10 cellular contexts compared by ENCODE assay signal in the genomic region with DNA sequence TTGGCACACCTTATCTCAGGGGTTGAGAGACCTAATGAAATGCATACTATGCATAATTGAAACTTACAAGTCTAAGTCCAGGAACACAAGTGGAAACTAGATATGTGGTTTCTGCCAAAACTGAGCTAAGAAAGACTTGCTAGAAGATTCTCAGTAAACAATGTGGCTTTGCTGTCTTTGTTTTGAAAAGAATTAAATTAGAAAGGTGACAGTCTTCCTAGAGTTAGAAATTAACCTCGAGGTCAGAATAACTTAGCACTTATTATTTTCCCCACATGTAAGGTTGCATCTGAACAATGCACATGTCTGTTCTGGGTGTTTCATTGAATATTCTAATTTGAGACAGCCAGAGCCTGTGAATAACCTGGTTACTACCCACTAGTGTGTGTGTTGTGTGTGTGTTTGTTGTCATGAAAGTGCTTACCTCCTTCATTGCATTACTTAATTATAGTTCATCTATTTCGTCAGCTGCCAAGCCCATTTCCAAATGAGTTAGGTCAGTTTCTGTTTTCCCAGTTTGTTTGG. TPM values are rescaled to one million over a fixed set of nuclear protein-coding genes. Genes with fewer than 3 reads are reported as not detected.
DNase-seq lines count a peak whose midpoint lies in the region; ATAC-seq and TF ChIP-seq lines count a peak whose summit lies in the region.
"Had no signal": no experiment of that assay in that cellular context is flagged by ENCODE, and none has a peak within 500 bp of the region (broad histone marks: within the 10 kb centered on the region; RNA-seq: fewer than 3 reads in every experiment).

No MANE protein-coding gene starts in this region.

- H3K4me3 Mint-ChIP-seq in neural progenitor cell, result no peak overlapping the region

- H3K27ac Mint-ChIP-seq in neural progenitor cell, result no peak overlapping the region

- peaks cover 10% of the 10 kb centered on the region for H3K4me1 ChIP-seq in neural progenitor cell
- peaks cover 0 to 4% of the 10 kb centered on the region in 2 donors for H3K4me1 ChIP-seq in ascending aorta

- no peak overlapping the region for H3K9ac ChIP-seq in neural progenitor cell

- H3K27ac ChIP-seq in neural progenitor cell (no peak overlapping the region), ascending aorta (no peak overlapping the region)

- no peak overlapping the region for H2AFZ ChIP-seq in neural progenitor cell (replicated peaks)

- H3K36me3 Mint-ChIP-seq in neural progenitor cell, result no peaks in the 10 kb centered on the region

- peak; percentile 25 for DNase-seq in fibroblast of villous mesenchyme (ENCODE audit: low read depth)
- DNase-seq in neural progenitor cell (ENCODE audit: low spot score), result no peak
- DNase-seq in NCI-H1105 (lab: John Stamatoyannopoulos, UW), result no peak
- DNase-seq in ascending aorta (ENCODE audit: low spot score in 2 of 2), result no peak

- no peaks in the 10 kb centered on the region for H3K79me2 ChIP-seq in neural progenitor cell (ENCODE audit: low read depth)

- H3K36me3 ChIP-seq in neural progenitor cell (no peaks in the 10 kb centered on the region), ascending aorta (no peaks in the 10 kb centered on the region)

- no peaks in the 10 kb centered on the region for H4K20me1 ChIP-seq in neural progenitor cell (ENCODE audit: low read depth)

- no peaks in the 10 kb centered on the region for H3K9me3 ChIP-seq in neural progenitor cell (ENCODE audit: low read depth)
- H3K9me3 ChIP-seq in ascending aorta, result no peaks in the 10 kb centered on the region

- no peak for TF ChIP-seq CTCF in fibroblast of villous mesenchyme (IDR thresholded peaks at IDR 0.05; ENCODE audit: insufficient read depth, low read depth, low read length)
- TF ChIP-seq CTCF in neural progenitor cell (IDR thresholded peaks at IDR 0.05), result no peak
- TF ChIP-seq CTCF in ascending aorta (IDR thresholded peaks at IDR 0.05), result no peak

- no peak overlapping the region for H3K4me2 ChIP-seq in neural progenitor cell

- peaks cover 19% of the 10 kb centered on the region for H3K4me1 Mint-ChIP-seq in neural progenitor cell

- H3K27me3 ChIP-seq in neural progenitor cell (peaks cover 41% of the 10 kb centered on the region), ascending aorta (no peaks in the 10 kb centered on the region)

- H3K9me3 Mint-ChIP-seq in neural progenitor cell, result no peaks in the 10 kb centered on the region

- H3K27me3 Mint-ChIP-seq in neural progenitor cell (ENCODE audit: insufficient read depth, low read depth), result peaks cover 24% of the 10 kb centered on the region

- intact Hi-C loops in ascending aorta (cut with DNase I), result no loop called here

- H3F3A ChIP-seq in neural progenitor cell (ENCODE audit: low read depth), result peaks cover 9% of the 10 kb centered on the region

- ATAC-seq in GM18858 (IDR thresholded peaks at IDR 0.05; ENCODE audit: unreplicated experiment), result peak; percentile 41
- peak; percentile 54 for ATAC-seq in GM21825 (IDR thresholded peaks at IDR 0.05; ENCODE audit: unreplicated experiment)
- peak; percentile 38 for ATAC-seq in HG03457 (IDR thresholded peaks at IDR 0.05; ENCODE audit: unreplicated experiment)
- ATAC-seq in activated CD4-positive, CD25-positive, alpha-beta regulatory T cell treated with anti-CD3 and anti-CD28 coated beads, Interleukin-2, amount 50 U/mL, for 24 hours, result no peak

- H3K4me3 ChIP-seq in fibroblast of villous mesenchyme (ENCODE audit: low read depth, low read length) (no peak overlapping the region), neural progenitor cell (no peak overlapping the region), ascending aorta (peak overlapping the region in 1 of 2 donors; percentile 65)

RNA-seq across cellular contexts. Expression of gene EREG, which starts 1.5 kb away (rescaled TPM):
- total RNA-seq in fibroblast of villous mesenchyme (1.3 and 5.2 TPM in 2 replicates), neural progenitor cell (ENCODE audit: low replicate concordance) (not detected in 2 replicates), ascending aorta (not detected)
- total RNA-seq: myocyte had no signal

RNA-seq across cellular contexts. Expression of gene EPGN, which starts 58.2 kb away (rescaled TPM):
- total RNA-seq in fibroblast of villous mesenchyme, result 0.32 and 0.43 TPM in 2 replicates
- not detected in 2 replicates for total RNA-seq in neural progenitor cell (ENCODE audit: low replicate concordance)
- total RNA-seq in ascending aorta, result not detected
- total RNA-seq: M059J, myocyte had no signal

Comparison
In these comparisons a context has a peak if more than half of its experiments do, and no peak if none do; other contexts are left out.
1. ATAC-seq: peak in GM18858 (single experiment), GM21825 (single experiment) and HG03457 (single experiment); none in activated CD4-positive, CD25-positive, alpha-beta regulatory T cell treated with anti-CD3 and anti-CD28 coated beads, Interleukin-2, amount 50 U/mL, for 24 hours (0 of 2).